In the genomic region with DNA sequence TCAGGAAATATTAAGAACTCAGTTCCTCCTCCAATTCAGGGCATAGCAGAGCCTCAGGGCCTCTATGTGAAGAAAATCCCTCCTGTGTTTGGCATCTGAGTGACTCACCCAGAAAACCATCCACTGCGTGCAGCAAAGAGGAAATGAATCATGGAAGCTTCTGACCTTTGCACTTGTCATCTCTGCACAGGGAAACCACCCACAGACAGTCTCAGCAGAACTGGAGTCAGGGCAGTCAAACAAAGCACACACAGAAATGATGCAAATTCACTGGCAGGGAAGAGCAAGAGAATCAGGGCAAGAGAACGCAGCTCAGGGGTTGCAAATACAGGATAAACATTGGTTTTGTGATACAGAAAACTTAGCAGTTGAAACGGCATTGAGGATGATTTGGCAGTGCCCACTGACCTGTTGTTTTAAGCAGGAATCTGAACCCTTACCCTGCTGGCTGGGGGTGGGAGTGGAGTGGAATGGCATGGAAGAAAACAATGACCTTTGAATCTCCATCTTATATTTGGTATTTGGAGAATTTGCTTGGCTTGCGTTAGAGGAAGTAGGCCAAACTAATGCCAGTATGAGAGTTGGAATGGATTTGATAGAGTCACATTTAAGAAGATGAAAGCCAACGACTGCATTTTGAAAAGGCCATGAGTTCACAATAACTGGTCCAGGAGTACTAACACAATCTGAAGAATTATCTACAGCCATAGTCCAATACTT, we compare ENCODE assay signal across 1 cellular context.
TF ChIP-seq lines count a peak whose summit lies in the region.

No MANE protein-coding gene starts in this region.

TF ChIP-seq in HepG2, 621 proteins besides CTCF, POLR2A, EP300 and RAD21 (continued from another document and continues in another):
- TF ChIP-seq, protein P1, sequence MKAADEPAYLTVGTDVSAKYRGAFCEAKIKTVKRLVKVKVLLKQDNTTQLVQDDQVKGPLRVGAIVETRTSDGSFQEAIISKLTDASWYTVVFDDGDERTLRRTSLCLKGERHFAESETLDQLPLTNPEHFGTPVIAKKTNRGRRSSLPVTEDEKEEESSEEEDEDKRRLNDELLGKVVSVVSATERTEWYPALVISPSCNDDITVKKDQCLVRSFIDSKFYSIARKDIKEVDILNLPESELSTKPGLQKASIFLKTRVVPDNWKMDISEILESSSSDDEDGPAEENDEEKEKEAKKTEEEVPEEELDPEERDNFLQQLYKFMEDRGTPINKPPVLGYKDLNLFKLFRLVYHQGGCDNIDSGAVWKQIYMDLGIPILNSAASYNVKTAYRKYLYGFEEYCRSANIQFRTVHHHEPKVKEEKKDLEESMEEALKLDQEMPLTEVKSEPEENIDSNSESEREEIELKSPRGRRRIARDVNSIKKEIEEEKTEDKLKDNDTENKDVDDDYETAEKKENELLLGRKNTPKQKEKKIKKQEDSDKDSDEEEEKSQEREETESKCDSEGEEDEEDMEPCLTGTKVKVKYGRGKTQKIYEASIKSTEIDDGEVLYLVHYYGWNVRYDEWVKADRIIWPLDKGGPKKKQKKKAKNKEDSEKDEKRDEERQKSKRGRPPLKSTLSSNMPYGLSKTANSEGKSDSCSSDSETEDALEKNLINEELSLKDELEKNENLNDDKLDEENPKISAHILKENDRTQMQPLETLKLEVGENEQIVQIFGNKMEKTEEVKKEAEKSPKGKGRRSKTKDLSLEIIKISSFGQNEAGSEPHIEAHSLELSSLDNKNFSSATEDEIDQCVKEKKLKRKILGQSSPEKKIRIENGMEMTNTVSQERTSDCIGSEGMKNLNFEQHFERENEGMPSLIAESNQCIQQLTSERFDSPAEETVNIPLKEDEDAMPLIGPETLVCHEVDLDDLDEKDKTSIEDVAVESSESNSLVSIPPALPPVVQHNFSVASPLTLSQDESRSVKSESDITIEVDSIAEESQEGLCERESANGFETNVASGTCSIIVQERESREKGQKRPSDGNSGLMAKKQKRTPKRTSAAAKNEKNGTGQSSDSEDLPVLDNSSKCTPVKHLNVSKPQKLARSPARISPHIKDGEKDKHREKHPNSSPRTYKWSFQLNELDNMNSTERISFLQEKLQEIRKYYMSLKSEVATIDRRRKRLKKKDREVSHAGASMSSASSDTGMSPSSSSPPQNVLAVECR (CRISPR knock-in tag; IDR thresholded peaks at IDR 0.05; ENCODE audit: borderline replicate concordance): no peak; the same call in 1 of the 2 replicates
- peak; percentile 69 for TF ChIP-seq GATAD1 (CRISPR knock-in tag; IDR thresholded peaks at IDR 0.05)
- no peak for TF ChIP-seq FOXM1 (CRISPR knock-in tag; IDR thresholded peaks at IDR 0.05)
- peak; percentile 93 for TF ChIP-seq RXRB (CRISPR knock-in tag; IDR thresholded peaks at IDR 0.05; ENCODE audit: borderline replicate concordance)
- peak; percentile 31; the same call in 1 of the 2 replicates for TF ChIP-seq ZNF441 (CRISPR knock-in tag; IDR thresholded peaks at IDR 0.05; ENCODE audit: borderline replicate concordance)
- peak; percentile 91 for TF ChIP-seq POGZ (CRISPR knock-in tag; IDR thresholded peaks at IDR 0.05)
- TF ChIP-seq, protein P2, sequence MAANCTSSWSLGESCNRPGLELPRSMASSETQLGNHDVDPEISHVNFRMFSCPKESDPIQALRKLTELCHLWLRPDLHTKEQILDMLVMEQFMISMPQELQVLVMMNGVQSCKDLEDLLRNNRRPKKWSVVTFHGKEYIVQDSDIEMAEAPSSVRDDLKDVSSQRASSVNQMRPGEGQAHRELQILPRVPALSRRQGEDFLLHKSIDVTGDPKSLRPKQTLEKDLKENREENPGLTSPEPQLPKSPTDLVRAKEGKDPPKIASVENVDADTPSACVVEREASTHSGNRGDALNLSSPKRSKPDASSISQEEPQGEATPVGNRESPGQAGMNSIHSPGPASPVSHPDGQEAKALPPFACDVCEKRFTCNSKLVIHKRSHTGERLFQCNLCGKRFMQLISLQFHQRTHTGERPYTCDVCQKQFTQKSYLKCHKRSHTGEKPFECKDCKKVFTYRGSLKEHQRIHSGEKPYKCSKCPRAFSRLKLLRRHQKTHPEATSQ (CRISPR knock-in tag; IDR thresholded peaks at IDR 0.05; ENCODE audit: borderline replicate concordance): no peak
- TF ChIP-seq, protein P3, sequence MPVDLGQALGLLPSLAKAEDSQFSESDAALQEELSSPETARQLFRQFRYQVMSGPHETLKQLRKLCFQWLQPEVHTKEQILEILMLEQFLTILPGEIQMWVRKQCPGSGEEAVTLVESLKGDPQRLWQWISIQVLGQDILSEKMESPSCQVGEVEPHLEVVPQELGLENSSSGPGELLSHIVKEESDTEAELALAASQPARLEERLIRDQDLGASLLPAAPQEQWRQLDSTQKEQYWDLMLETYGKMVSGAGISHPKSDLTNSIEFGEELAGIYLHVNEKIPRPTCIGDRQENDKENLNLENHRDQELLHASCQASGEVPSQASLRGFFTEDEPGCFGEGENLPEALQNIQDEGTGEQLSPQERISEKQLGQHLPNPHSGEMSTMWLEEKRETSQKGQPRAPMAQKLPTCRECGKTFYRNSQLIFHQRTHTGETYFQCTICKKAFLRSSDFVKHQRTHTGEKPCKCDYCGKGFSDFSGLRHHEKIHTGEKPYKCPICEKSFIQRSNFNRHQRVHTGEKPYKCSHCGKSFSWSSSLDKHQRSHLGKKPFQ (CRISPR knock-in tag; IDR thresholded peaks at IDR 0.05; ENCODE audit: insufficient replicate concordance): no peak
- TF ChIP-seq, protein P4, sequence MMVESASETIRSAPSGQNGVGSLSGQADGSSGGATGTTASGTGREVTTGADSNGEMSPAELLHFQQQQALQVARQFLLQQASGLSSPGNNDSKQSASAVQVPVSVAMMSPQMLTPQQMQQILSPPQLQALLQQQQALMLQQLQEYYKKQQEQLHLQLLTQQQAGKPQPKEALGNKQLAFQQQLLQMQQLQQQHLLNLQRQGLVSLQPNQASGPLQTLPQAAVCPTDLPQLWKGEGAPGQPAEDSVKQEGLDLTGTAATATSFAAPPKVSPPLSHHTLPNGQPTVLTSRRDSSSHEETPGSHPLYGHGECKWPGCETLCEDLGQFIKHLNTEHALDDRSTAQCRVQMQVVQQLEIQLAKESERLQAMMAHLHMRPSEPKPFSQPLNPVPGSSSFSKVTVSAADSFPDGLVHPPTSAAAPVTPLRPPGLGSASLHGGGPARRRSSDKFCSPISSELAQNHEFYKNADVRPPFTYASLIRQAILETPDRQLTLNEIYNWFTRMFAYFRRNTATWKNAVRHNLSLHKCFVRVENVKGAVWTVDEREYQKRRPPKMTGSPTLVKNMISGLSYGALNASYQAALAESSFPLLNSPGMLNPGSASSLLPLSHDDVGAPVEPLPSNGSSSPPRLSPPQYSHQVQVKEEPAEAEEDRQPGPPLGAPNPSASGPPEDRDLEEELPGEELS (CRISPR knock-in tag; IDR thresholded peaks at IDR 0.05): peak; percentile 94
- TF ChIP-seq, protein P5, sequence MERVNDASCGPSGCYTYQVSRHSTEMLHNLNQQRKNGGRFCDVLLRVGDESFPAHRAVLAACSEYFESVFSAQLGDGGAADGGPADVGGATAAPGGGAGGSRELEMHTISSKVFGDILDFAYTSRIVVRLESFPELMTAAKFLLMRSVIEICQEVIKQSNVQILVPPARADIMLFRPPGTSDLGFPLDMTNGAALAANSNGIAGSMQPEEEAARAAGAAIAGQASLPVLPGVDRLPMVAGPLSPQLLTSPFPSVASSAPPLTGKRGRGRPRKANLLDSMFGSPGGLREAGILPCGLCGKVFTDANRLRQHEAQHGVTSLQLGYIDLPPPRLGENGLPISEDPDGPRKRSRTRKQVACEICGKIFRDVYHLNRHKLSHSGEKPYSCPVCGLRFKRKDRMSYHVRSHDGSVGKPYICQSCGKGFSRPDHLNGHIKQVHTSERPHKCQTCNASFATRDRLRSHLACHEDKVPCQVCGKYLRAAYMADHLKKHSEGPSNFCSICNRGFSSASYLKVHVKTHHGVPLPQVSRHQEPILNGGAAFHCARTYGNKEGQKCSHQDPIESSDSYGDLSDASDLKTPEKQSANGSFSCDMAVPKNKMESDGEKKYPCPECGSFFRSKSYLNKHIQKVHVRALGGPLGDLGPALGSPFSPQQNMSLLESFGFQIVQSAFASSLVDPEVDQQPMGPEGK (CRISPR knock-in tag; IDR thresholded peaks at IDR 0.05): peak; percentile 65
- TF ChIP-seq, protein P6, sequence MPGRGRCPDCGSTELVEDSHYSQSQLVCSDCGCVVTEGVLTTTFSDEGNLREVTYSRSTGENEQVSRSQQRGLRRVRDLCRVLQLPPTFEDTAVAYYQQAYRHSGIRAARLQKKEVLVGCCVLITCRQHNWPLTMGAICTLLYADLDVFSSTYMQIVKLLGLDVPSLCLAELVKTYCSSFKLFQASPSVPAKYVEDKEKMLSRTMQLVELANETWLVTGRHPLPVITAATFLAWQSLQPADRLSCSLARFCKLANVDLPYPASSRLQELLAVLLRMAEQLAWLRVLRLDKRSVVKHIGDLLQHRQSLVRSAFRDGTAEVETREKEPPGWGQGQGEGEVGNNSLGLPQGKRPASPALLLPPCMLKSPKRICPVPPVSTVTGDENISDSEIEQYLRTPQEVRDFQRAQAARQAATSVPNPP (CRISPR knock-in tag; IDR thresholded peaks at IDR 0.05): no peak
- peak; percentile 45; the same call in 1 of the 2 replicates for TF ChIP-seq HNRNPL (IDR thresholded peaks at IDR 0.05; ENCODE audit: low read depth, low read length)
- TF ChIP-seq KLF13 (CRISPR knock-in tag; IDR thresholded peaks at IDR 0.05): no peak
- TF ChIP-seq ZFP36L1 (CRISPR knock-in tag; IDR thresholded peaks at IDR 0.05): peak; percentile 69; the same call in 1 of the 2 replicates
- no peak for TF ChIP-seq ZMAT3 (CRISPR knock-in tag; conservative IDR thresholded peaks at IDR 0.05)
- TF ChIP-seq PCBP2 (optimal IDR thresholded peaks at IDR 0.05; ENCODE audit: low read depth, low read length, poor library complexity, severe bottlenecking): no peak
- no peak for TF ChIP-seq ZFYVE20 (CRISPR knock-in tag; IDR thresholded peaks at IDR 0.05; ENCODE audit: borderline replicate concordance, low read depth)
- no peak for TF ChIP-seq SMYD3 (CRISPR knock-in tag; IDR thresholded peaks at IDR 0.05)
- no peak for TF ChIP-seq MATR3 (CRISPR knock-in tag; IDR thresholded peaks at IDR 0.05)
- TF ChIP-seq CBX2 (IDR thresholded peaks at IDR 0.05; ENCODE audit: low read depth, low read length): no peak
- TF ChIP-seq CBX2 (CRISPR knock-in tag; IDR thresholded peaks at IDR 0.05; ENCODE audit: low read depth): no peak
- peak; percentile 91 for TF ChIP-seq CEBPG (CRISPR knock-in tag; IDR thresholded peaks at IDR 0.05)
- peak; percentile 89; the same call in 1 of the 2 replicates for TF ChIP-seq FOXK1 (CRISPR knock-in tag; IDR thresholded peaks at IDR 0.05; ENCODE audit: borderline replicate concordance, low read depth)
- TF ChIP-seq TSC22D2 (CRISPR knock-in tag; IDR thresholded peaks at IDR 0.05; ENCODE audit: borderline replicate concordance): no peak
- TF ChIP-seq SNAI1 (CRISPR knock-in tag; IDR thresholded peaks at IDR 0.05; ENCODE audit: borderline replicate concordance): no peak
- TF ChIP-seq, protein P7, sequence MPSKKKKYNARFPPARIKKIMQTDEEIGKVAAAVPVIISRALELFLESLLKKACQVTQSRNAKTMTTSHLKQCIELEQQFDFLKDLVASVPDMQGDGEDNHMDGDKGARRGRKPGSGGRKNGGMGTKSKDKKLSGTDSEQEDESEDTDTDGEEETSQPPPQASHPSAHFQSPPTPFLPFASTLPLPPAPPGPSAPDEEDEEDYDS (CRISPR knock-in tag; IDR thresholded peaks at IDR 0.05): peak; percentile 65; the same call in 1 of the 2 replicates
- 0 out of 2 replicates have a peak, but pooled peaks have one; percentile 44 for TF ChIP-seq ZNF235 (CRISPR knock-in tag; IDR thresholded peaks at IDR 0.05; ENCODE audit: borderline replicate concordance)
- no peak for TF ChIP-seq POLR2AphosphoS2 (IDR thresholded peaks at IDR 0.05; ENCODE audit: low read depth, low read length)
- TF ChIP-seq SMAD9 (CRISPR knock-in tag; IDR thresholded peaks at IDR 0.05): no peak
- peak; percentile 87 for TF ChIP-seq FOXA3 (CRISPR knock-in tag; IDR thresholded peaks at IDR 0.05)
- TF ChIP-seq, protein P8, sequence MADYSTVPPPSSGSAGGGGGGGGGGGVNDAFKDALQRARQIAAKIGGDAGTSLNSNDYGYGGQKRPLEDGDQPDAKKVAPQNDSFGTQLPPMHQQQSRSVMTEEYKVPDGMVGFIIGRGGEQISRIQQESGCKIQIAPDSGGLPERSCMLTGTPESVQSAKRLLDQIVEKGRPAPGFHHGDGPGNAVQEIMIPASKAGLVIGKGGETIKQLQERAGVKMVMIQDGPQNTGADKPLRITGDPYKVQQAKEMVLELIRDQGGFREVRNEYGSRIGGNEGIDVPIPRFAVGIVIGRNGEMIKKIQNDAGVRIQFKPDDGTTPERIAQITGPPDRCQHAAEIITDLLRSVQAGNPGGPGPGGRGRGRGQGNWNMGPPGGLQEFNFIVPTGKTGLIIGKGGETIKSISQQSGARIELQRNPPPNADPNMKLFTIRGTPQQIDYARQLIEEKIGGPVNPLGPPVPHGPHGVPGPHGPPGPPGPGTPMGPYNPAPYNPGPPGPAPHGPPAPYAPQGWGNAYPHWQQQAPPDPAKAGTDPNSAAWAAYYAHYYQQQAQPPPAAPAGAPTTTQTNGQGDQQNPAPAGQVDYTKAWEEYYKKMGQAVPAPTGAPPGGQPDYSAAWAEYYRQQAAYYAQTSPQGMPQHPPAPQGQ (CRISPR knock-in tag; IDR thresholded peaks at IDR 0.05; ENCODE audit: borderline replicate concordance): no peak
- TF ChIP-seq, protein P9, sequence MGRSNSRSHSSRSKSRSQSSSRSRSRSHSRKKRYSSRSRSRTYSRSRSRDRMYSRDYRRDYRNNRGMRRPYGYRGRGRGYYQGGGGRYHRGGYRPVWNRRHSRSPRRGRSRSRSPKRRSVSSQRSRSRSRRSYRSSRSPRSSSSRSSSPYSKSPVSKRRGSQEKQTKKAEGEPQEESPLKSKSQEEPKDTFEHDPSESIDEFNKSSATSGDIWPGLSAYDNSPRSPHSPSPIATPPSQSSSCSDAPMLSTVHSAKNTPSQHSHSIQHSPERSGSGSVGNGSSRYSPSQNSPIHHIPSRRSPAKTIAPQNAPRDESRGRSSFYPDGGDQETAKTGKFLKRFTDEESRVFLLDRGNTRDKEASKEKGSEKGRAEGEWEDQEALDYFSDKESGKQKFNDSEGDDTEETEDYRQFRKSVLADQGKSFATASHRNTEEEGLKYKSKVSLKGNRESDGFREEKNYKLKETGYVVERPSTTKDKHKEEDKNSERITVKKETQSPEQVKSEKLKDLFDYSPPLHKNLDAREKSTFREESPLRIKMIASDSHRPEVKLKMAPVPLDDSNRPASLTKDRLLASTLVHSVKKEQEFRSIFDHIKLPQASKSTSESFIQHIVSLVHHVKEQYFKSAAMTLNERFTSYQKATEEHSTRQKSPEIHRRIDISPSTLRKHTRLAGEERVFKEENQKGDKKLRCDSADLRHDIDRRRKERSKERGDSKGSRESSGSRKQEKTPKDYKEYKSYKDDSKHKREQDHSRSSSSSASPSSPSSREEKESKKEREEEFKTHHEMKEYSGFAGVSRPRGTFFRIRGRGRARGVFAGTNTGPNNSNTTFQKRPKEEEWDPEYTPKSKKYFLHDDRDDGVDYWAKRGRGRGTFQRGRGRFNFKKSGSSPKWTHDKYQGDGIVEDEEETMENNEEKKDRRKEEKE (IDR thresholded peaks at IDR 0.05): no peak
- no peak for TF ChIP-seq ZNF891 (CRISPR knock-in tag; IDR thresholded peaks at IDR 0.05)
